1 cellular context compared by ENCODE assay signal in the genomic region with DNA sequence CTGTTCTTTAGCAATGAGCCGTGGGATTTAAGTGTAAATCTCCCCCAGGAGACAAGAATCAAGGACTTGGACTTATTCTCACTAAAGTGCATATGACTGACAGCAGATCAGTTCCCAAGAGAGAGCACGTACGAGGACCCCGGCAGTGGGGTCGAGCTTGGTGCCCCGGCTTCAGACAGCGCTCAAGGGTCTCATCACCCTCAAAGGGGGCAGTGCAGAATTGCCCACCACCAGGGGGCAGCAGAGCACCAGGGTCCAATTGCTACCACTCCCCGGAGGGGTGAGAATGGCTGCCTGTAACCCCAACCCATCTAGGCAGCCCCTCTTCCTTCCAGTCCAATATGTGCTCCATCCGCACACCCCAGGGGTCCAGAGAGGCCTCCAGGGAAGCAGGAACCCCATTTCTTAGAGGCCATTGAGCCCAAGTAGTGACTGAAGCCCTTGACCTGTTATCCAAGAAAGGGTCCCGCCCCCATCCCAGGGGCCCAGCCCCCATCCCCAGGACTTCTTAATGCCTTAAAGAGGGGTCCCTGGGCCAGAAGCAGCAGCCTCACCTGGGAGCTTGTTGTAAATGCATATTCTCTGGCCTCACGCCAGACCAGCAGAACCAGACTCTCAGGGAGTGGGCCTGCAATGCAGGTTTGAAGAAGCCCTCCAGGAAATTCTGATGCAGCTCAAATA.
TF ChIP-seq lines count a peak whose summit lies in the region.

No MANE protein-coding gene starts in this region.

TF ChIP-seq in K562, 482 proteins besides CTCF, POLR2A, EP300 and RAD21 (continued from another document and continues in another):
- 0 out of 4 replicates have a peak, but pooled peaks of 1 of the 2 experiments have one; percentile 18 for TF ChIP-seq TEAD1 (CRISPR knock-in tag; IDR thresholded peaks at IDR 0.05)
- 0 out of 2 replicates have a peak, but pooled peaks have one; percentile 38 for TF ChIP-seq ZNF282 (CRISPR knock-in tag; IDR thresholded peaks at IDR 0.05)
- peak; percentile 61 for TF ChIP-seq CTBP1 (IDR thresholded peaks at IDR 0.05; ENCODE audit: borderline replicate concordance)
- TF ChIP-seq ZNF395 (CRISPR knock-in tag; IDR thresholded peaks at IDR 0.05), result no peak
- TF ChIP-seq ZNF347 (CRISPR knock-in tag; IDR thresholded peaks at IDR 0.05; ENCODE audit: low read depth), result no peak
- no peak for TF ChIP-seq NFYB (IDR thresholded peaks at IDR 0.05; ENCODE audit: extremely low read depth, insufficient read length)
- TF ChIP-seq ZBTB7A (IDR thresholded peaks at IDR 0.05; ENCODE audit: borderline replicate concordance, control insufficient read depth, low read depth, low read length), result peak; percentile 97
- no peak for TF ChIP-seq TCF3 (CRISPR knock-in tag; IDR thresholded peaks at IDR 0.05)
- peak; percentile 9; the same call in 1 of the 2 replicates for TF ChIP-seq TFAP4 (CRISPR knock-in tag; IDR thresholded peaks at IDR 0.05; ENCODE audit: borderline replicate concordance)
- TF ChIP-seq GATAD2A (IDR thresholded peaks at IDR 0.05), result peak; percentile 41; the same call in 1 of the 2 replicates
- TF ChIP-seq MYNN (IDR thresholded peaks at IDR 0.05), result 0 out of 2 replicates have a peak, but pooled peaks have one; percentile 56
- no peak for TF ChIP-seq MYNN (CRISPR knock-in tag; IDR thresholded peaks at IDR 0.05)
- TF ChIP-seq HMG20A (CRISPR knock-in tag; conservative IDR thresholded peaks at IDR 0.05), result no peak
- no peak for TF ChIP-seq TEAD2 (tag; IDR thresholded peaks at IDR 0.05)
- TF ChIP-seq SRSF1 (IDR thresholded peaks at IDR 0.05; ENCODE audit: low read depth, low read length), result no peak
- peak; percentile 72 for TF ChIP-seq RB1 (IDR thresholded peaks at IDR 0.05; ENCODE audit: low read depth)
- no peak for TF ChIP-seq HDAC8 (tag; IDR thresholded peaks at IDR 0.05)
- peak; percentile 99 for TF ChIP-seq SMC3 (conservative IDR thresholded peaks at IDR 0.05; ENCODE audit: insufficient read depth, low read depth, low read length)
- no peak for TF ChIP-seq E2F5 (CRISPR knock-in tag; IDR thresholded peaks at IDR 0.05)
- TF ChIP-seq MTA1 (IDR thresholded peaks at IDR 0.05; ENCODE audit: borderline replicate concordance), result peak; percentile 47; the same call in 1 of the 2 replicates
- no peak for TF ChIP-seq MITF (IDR thresholded peaks at IDR 0.05)
- 0 out of 2 replicates have a peak, but pooled peaks have one; percentile 27 for TF ChIP-seq ZHX1 (conservative IDR thresholded peaks at IDR 0.05; ENCODE audit: low read length)
- peak; percentile 93 for TF ChIP-seq ARID2 (IDR thresholded peaks at IDR 0.05)
- TF ChIP-seq PPARD (CRISPR knock-in tag; IDR thresholded peaks at IDR 0.05), result no peak
- TF ChIP-seq ARNT (IDR thresholded peaks at IDR 0.05), result 0 out of 4 replicates have a peak, but pooled peaks of 1 of the 2 experiments have one; percentile 58
- no peak for TF ChIP-seq SMARCA4 (IDR thresholded peaks at IDR 0.05)
- no peak for TF ChIP-seq SMARCA5 (IDR thresholded peaks at IDR 0.05)
- TF ChIP-seq NELFE (IDR thresholded peaks at IDR 0.05; ENCODE audit: insufficient read depth, insufficient read length), result no peak
- TF ChIP-seq CBX2 (IDR thresholded peaks at IDR 0.05; ENCODE audit: insufficient read depth, low read length, poor library complexity, severe bottlenecking), result no peak
- no peak for TF ChIP-seq XRCC5 (IDR thresholded peaks at IDR 0.05; ENCODE audit: low read depth, low read length)
- TF ChIP-seq ZNF583 (CRISPR knock-in tag; IDR thresholded peaks at IDR 0.05), result no peak
- no peak for TF ChIP-seq CREB3L1 (IDR thresholded peaks at IDR 0.05; ENCODE audit: borderline replicate concordance, low read depth)
- TF ChIP-seq TCF7L2 (IDR thresholded peaks at IDR 0.05; ENCODE audit: low read depth, low read length), result no peak
- peak; percentile 44 for TF ChIP-seq PHF20 (IDR thresholded peaks at IDR 0.05; ENCODE audit: partially characterized antibody)
- no peak for TF ChIP-seq PRMT5 (CRISPR knock-in tag; IDR thresholded peaks at IDR 0.05)
- peak; percentile 38; the same call in 1 of the 2 replicates for TF ChIP-seq BHLHE40 (IDR thresholded peaks at IDR 0.05; ENCODE audit: low read length)
- TF ChIP-seq UBTF (IDR thresholded peaks at IDR 0.05; ENCODE audit: borderline replicate concordance in 1 of 2, low read depth in 2 of 2, low read length in 2 of 2), result no peak
- TF ChIP-seq ATF4 (CRISPR knock-in tag; IDR thresholded peaks at IDR 0.05), result no peak
- no peak for TF ChIP-seq ZC3H11A (IDR thresholded peaks at IDR 0.05; ENCODE audit: low read depth, low read length)
- TF ChIP-seq NFATC3 (IDR thresholded peaks at IDR 0.05), result no peak
- no peak for TF ChIP-seq SRSF7 (optimal IDR thresholded peaks at IDR 0.05; ENCODE audit: low read depth, low read length)
- TF ChIP-seq ZNF133 (CRISPR knock-in tag; IDR thresholded peaks at IDR 0.05), result no peak
- TF ChIP-seq MIER1 (IDR thresholded peaks at IDR 0.05; ENCODE audit: low read depth), result no peak
- no peak for TF ChIP-seq THRA (IDR thresholded peaks at IDR 0.05)
- TF ChIP-seq HNRNPLL (IDR thresholded peaks at IDR 0.05; ENCODE audit: low read depth, low read length, poor library complexity, severe bottlenecking), result peak; percentile 29
- TF ChIP-seq ZNF212 (CRISPR knock-in tag; IDR thresholded peaks at IDR 0.05), result no peak
- no peak for TF ChIP-seq ZFPM2 (CRISPR knock-in tag; IDR thresholded peaks at IDR 0.05)
- TF ChIP-seq ZBTB9 (CRISPR knock-in tag; IDR thresholded peaks at IDR 0.05), result peak; percentile 35; the same call in 1 of the 2 replicates
- no peak for TF ChIP-seq NR2C2 (CRISPR knock-in tag; IDR thresholded peaks at IDR 0.05)
- TF ChIP-seq NR2C2 (tag; IDR thresholded peaks at IDR 0.05), result 0 out of 2 replicates have a peak, but pooled peaks have one; percentile 8
- no peak for TF ChIP-seq TCF15 (CRISPR knock-in tag; IDR thresholded peaks at IDR 0.05)
